10 cellular contexts compared by ENCODE assay signal in the genomic region with DNA sequence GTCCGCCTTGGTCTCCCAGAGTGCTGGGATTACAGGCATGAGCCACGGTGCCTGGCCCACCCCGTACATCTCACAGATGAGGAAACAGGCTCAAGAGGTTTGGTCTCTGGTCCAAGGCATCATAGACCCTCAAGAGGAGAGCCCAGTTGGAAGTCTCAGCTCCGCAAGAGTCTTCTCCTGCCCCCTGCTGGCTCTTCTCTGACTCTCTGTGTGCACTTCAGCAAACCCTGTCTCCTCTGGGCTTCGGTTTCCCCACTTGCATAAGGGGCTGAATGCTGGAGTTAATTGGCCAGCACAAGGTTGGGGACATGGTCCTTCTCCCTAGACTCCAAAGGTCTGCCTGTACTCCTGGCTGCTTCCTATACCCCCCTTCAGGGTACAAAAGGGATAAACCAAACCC. TPM values are rescaled to one million over a fixed set of nuclear protein-coding genes. Genes with fewer than 3 reads are reported as not detected.
DNase-seq lines count a peak whose midpoint lies in the region; ATAC-seq and TF ChIP-seq lines count a peak whose summit lies in the region.
"Had no signal": no experiment of that assay in that cellular context is flagged by ENCODE, and none has a peak within 500 bp of the region (broad histone marks: within the 10 kb centered on the region; RNA-seq: fewer than 3 reads in every experiment).

No MANE protein-coding gene starts in this region.

- H3F3A ChIP-seq in OCI-LY1 (ENCODE audit: insufficient read depth, low read length) = no peaks in the 10 kb centered on the region

- intact Hi-C loops in left ventricle myocardium inferior (cut with micrococcal nuclease) = no loop called here
- intact Hi-C loops in Right ventricle myocardium superior (cut with DNase I) = loop anchor here (5.0 kb wide), 1 partner anchor 98 kb away; the partner anchor contains the start of gene INKA1
- intact Hi-C loops in vagina (cut with DNase I) = no loop called here
- intact Hi-C loops in CD4-positive, alpha-beta memory T cell (cut with micrococcal nuclease) = no loop called here

- no peaks in the 10 kb centered on the region for H3K9me3 Mint-ChIP-seq in CD4-positive, alpha-beta memory T cell

- H3K27ac ChIP-seq in left ventricle myocardium inferior (replicated peaks) (no peak overlapping the region), OCI-LY1 (ENCODE audit: low read depth, low read length, poor library complexity, severe bottlenecking) (no peak overlapping the region), vagina (peak overlapping the region; percentile 71)
- H3K27ac ChIP-seq in CD4-positive, alpha-beta memory T cell (ENCODE audit: low read depth, low read length) = no peak overlapping the region

- POLR2A ChIA-PET in CD4-positive, alpha-beta memory T cell (lab: Charles Lee; ENCODE audit: partially characterized antibody) = no interaction called here

- no peaks in the 10 kb centered on the region for H3K9me2 ChIP-seq in OCI-LY1 (ENCODE audit: low read depth, low read length)

- TF ChIP-seq CTCF in left ventricle myocardium inferior (IDR thresholded peaks at IDR 0.05; ENCODE audit: borderline replicate concordance) (peak; percentile 44), OCI-LY1 (IDR thresholded peaks at IDR 0.05; ENCODE audit: low read length) (peak; percentile 68), epithelial cell of proximal tubule (conservative IDR thresholded peaks at IDR 0.05; ENCODE audit: low read depth, low read length) (peak; percentile 46), vagina (IDR thresholded peaks at IDR 0.05) (no peak)

- no peak for ATAC-seq in Right ventricle myocardium superior (ENCODE audit: poor library complexity)

- H4K20me1 ChIP-seq in OCI-LY1 (ENCODE audit: insufficient read depth, low read length) = no peaks in the 10 kb centered on the region

- H3K36me3 Mint-ChIP-seq in CD4-positive, alpha-beta memory T cell = no peaks in the 10 kb centered on the region

- no peaks in the 10 kb centered on the region for H3K79me2 ChIP-seq in OCI-LY1 (ENCODE audit: insufficient read depth, low read length)

- H3K27me3 Mint-ChIP-seq in CD4-positive, alpha-beta memory T cell = no peaks in the 10 kb centered on the region

- no peak overlapping the region for H3K4me3 Mint-ChIP-seq in CD4-positive, alpha-beta memory T cell

- no peak overlapping the region for H3K27ac Mint-ChIP-seq in CD4-positive, alpha-beta memory T cell

- no peak overlapping the region for H3K4me2 ChIP-seq in OCI-LY1 (ENCODE audit: low read length)

- H3K9me3 ChIP-seq in left ventricle myocardium inferior (replicated peaks) (no peaks in the 10 kb centered on the region), OCI-LY1 (ENCODE audit: low read length) (no peaks in the 10 kb centered on the region), vagina (no peaks in the 10 kb centered on the region)
- no peaks in the 10 kb centered on the region for H3K9me3 ChIP-seq in CD4-positive, alpha-beta memory T cell (ENCODE audit: control insufficient read depth in 1 of 2, low read length in 2 of 2)

- H3K4me1 Mint-ChIP-seq in CD4-positive, alpha-beta memory T cell = peaks cover 3 to 15% (median 8%) of the 10 kb centered on the region in 4 donors

- no peak for DNase-seq in left ventricle myocardium inferior
- no peak for DNase-seq in Right ventricle myocardium superior
- no peak for DNase-seq in epithelial cell of proximal tubule (ENCODE audit: low read depth)
- no peak for DNase-seq in vagina (ENCODE audit: extremely low spot score in 2 of 2)
- no peak for DNase-seq in stimulated activated naive CD4-positive, alpha-beta T cell (lab: John Stamatoyannopoulos, UW)
- no peak for DNase-seq in CD4-positive, alpha-beta memory T cell
- DNase-seq in ecto neural progenitor cell (ENCODE audit: low spot score) = no peak
- DNase-seq: hypothalamus had no signal

- TF ChIP-seq POLR2A in vagina (IDR thresholded peaks at IDR 0.05) = no peak

- H3K9ac ChIP-seq in OCI-LY1 (ENCODE audit: low read length) = no peak overlapping the region

- H3K27me3 ChIP-seq in left ventricle myocardium inferior (ENCODE audit: low read depth) (no peaks in the 10 kb centered on the region), OCI-LY1 (ENCODE audit: insufficient read depth, low read length) (no peaks in the 10 kb centered on the region), vagina (no peaks in the 10 kb centered on the region)
- H3K27me3 ChIP-seq in CD4-positive, alpha-beta memory T cell (ENCODE audit: insufficient read depth, low read length) = no peaks in the 10 kb centered on the region

- H3K36me3 ChIP-seq in left ventricle myocardium inferior (no peaks in the 10 kb centered on the region), OCI-LY1 (ENCODE audit: insufficient read depth, low read length) (no peaks in the 10 kb centered on the region), vagina (peaks cover 0 to 6% of the 10 kb centered on the region in 2 donors)
- H3K36me3 ChIP-seq in CD4-positive, alpha-beta memory T cell (ENCODE audit: insufficient read depth, low read length) = no peaks in the 10 kb centered on the region

- H3K4me3 ChIP-seq in left ventricle myocardium inferior (no peak overlapping the region), OCI-LY1 (ENCODE audit: low read depth, low read length, poor library complexity, severe bottlenecking) (no peak overlapping the region), epithelial cell of proximal tubule (ENCODE audit: low read depth, low read length) (no peak overlapping the region), vagina (no peak overlapping the region)
- no peak overlapping the region for H3K4me3 ChIP-seq in CD4-positive, alpha-beta memory T cell (ENCODE audit: low read length in 2 of 2)

- H3K4me1 ChIP-seq in left ventricle myocardium inferior (peaks cover 30% of the 10 kb centered on the region), OCI-LY1 (ENCODE audit: insufficient read depth, low read length, severe bottlenecking) (peaks cover 25% of the 10 kb centered on the region), vagina (peaks cover 43% of the 10 kb centered on the region)
- H3K4me1 ChIP-seq in CD4-positive, alpha-beta memory T cell (ENCODE audit: insufficient read depth, low read length) = peaks cover 16% of the 10 kb centered on the region

- no peak overlapping the region for H2AFZ ChIP-seq in OCI-LY1 (ENCODE audit: low read length)

- CTCF ChIA-PET in CD4-positive, alpha-beta memory T cell (lab: Charles Lee; ENCODE audit: partially characterized antibody) = interaction anchor here (0.6 kb wide), 1 partner anchor 62 kb away, joined by 3 read pairs; no protein-coding TSS in a partner anchor

RNA-seq across cellular contexts. Expression of gene MST1R, which starts 3.9 kb away (rescaled TPM):
- total RNA-seq in left ventricle myocardium inferior = 1.7 TPM
- total RNA-seq in Right ventricle myocardium superior = 1.5 TPM
- 5.3 and 5.6 TPM in 2 replicates for total RNA-seq in epithelial cell of proximal tubule
- total RNA-seq in vagina = 38.1 TPM
- total RNA-seq in CD4-positive, alpha-beta memory T cell = 1 to 10 TPM; 1.3 TPM
- polyA plus RNA-seq in CD4-positive, alpha-beta memory T cell = under 1 TPM in 1 of 2 donors, not detected in 1; 0.38 TPM
- total RNA-seq: Daoy had no signal

RNA-seq across cellular contexts. Expression of gene MON1A, which starts 29.8 kb away (rescaled TPM):
- total RNA-seq in left ventricle myocardium inferior (8.4 TPM), Right ventricle myocardium superior (7.8 TPM), epithelial cell of proximal tubule (9.1 and 17.9 TPM in 2 replicates), vagina (10.6 TPM)
- 10 to 100 TPM in 1 of 2 experiments, 1 to 10 TPM in 1; 9.5 to 11.1 TPM for total RNA-seq in CD4-positive, alpha-beta memory T cell
- polyA plus RNA-seq in CD4-positive, alpha-beta memory T cell = 10 to 100 TPM; 15.2 to 16.5 TPM

RNA-seq across cellular contexts. Expression of gene CAMKV, which starts 30.1 kb away (rescaled TPM):
- total RNA-seq in left ventricle myocardium inferior = not detected
- total RNA-seq in Right ventricle myocardium superior = not detected
- total RNA-seq in epithelial cell of proximal tubule = not detected in 2 replicates
- not detected for total RNA-seq in vagina
- not detected for total RNA-seq in CD4-positive, alpha-beta memory T cell
- not detected for polyA plus RNA-seq in CD4-positive, alpha-beta memory T cell

RNA-seq across cellular contexts. Expression of gene RBM6, which starts 40.1 kb away (rescaled TPM):
- total RNA-seq in left ventricle myocardium inferior = 40.4 TPM
- total RNA-seq in Right ventricle myocardium superior = 43.0 TPM
- 24.0 and 36.6 TPM in 2 replicates for total RNA-seq in epithelial cell of proximal tubule
- total RNA-seq in vagina = 71.5 TPM
- total RNA-seq in CD4-positive, alpha-beta memory T cell = 100 to 1,000 TPM; 191 to 194 TPM
- 10 to 100 TPM; 17.9 to 45.7 TPM for polyA plus RNA-seq in CD4-positive, alpha-beta memory T cell

RNA-seq across cellular contexts. Expression of gene TRAIP, which starts 43.5 kb away (rescaled TPM):
- 0.63 TPM for total RNA-seq in left ventricle myocardium inferior
- total RNA-seq in Right ventricle myocardium superior = 1.7 TPM
- 17.1 and 18.9 TPM in 2 replicates for total RNA-seq in epithelial cell of proximal tubule
- total RNA-seq in vagina = 17.4 TPM
- 1 to 10 TPM; 4.6 to 6.7 TPM for total RNA-seq in CD4-positive, alpha-beta memory T cell
- 1 to 10 TPM; 1.0 to 1.9 TPM for polyA plus RNA-seq in CD4-positive, alpha-beta memory T cell

Comparison
In these comparisons a context has a peak if more than half of its experiments do, and no peak if none do; other contexts are left out.
1. CTCF ChIP-seq: peak in left ventricle myocardium inferior (single experiment), OCI-LY1 (single experiment) and epithelial cell of proximal tubule (single experiment); none in vagina (0 of 3).